1 cellular context compared by ENCODE assay signal in the genomic region with DNA sequence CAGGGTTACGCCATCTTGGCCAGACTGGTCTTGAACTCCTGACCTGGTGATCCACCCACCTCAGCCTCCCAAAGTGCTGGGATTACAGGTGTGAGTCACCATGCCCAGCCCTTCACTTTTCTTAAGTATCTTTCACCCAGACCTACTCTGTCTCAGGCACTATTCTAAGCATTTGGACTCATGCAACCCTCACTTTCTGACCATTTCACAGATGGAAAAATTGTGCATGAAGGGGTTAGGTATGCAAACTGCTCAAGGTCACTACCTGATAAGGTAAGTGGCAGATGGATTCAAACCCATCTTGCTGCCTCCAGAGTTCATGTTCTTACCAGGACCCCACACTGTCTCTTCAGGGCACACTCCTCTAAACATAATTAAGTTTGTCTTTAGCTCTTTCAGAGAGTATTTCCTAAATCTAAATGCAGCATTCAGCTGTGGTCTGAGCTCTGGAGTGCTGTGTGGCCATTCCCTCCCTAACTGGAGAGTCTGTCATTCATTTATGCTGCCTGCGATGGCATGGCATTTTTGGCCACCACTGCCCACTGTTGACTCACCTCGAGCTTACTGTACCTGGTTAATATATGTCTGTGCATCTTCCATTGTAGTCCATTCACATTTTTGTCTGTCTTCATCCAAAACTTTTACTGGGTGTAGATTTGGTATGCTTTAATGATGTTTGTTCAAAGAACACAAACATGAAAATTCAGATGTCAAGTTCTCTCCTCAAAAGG.
A peak's percentile ranks its signal among the peaks of the same experiment; 100 is the strongest.
TF ChIP-seq lines count a peak whose summit lies in the region.

No MANE protein-coding gene starts in this region.

TF ChIP-seq in K562, 482 proteins besides CTCF, POLR2A, EP300 and RAD21 (continued from another document):
- TF ChIP-seq NR2C2 (CRISPR knock-in tag; IDR thresholded peaks at IDR 0.05) (no peak), NR2C2 (tag; IDR thresholded peaks at IDR 0.05) (no peak), JUND (IDR thresholded peaks at IDR 0.05; ENCODE audit: borderline replicate concordance, low read depth, low read length) (no peak), JUND (tag; IDR thresholded peaks at IDR 0.05; ENCODE audit: borderline replicate concordance, low read depth, low read length) (no peak), CEBPB (tag; IDR thresholded peaks at IDR 0.05) (peak; percentile 71), ZNF232 (CRISPR knock-in tag; IDR thresholded peaks at IDR 0.05) (no peak)
- TF ChIP-seq, protein P1, sequence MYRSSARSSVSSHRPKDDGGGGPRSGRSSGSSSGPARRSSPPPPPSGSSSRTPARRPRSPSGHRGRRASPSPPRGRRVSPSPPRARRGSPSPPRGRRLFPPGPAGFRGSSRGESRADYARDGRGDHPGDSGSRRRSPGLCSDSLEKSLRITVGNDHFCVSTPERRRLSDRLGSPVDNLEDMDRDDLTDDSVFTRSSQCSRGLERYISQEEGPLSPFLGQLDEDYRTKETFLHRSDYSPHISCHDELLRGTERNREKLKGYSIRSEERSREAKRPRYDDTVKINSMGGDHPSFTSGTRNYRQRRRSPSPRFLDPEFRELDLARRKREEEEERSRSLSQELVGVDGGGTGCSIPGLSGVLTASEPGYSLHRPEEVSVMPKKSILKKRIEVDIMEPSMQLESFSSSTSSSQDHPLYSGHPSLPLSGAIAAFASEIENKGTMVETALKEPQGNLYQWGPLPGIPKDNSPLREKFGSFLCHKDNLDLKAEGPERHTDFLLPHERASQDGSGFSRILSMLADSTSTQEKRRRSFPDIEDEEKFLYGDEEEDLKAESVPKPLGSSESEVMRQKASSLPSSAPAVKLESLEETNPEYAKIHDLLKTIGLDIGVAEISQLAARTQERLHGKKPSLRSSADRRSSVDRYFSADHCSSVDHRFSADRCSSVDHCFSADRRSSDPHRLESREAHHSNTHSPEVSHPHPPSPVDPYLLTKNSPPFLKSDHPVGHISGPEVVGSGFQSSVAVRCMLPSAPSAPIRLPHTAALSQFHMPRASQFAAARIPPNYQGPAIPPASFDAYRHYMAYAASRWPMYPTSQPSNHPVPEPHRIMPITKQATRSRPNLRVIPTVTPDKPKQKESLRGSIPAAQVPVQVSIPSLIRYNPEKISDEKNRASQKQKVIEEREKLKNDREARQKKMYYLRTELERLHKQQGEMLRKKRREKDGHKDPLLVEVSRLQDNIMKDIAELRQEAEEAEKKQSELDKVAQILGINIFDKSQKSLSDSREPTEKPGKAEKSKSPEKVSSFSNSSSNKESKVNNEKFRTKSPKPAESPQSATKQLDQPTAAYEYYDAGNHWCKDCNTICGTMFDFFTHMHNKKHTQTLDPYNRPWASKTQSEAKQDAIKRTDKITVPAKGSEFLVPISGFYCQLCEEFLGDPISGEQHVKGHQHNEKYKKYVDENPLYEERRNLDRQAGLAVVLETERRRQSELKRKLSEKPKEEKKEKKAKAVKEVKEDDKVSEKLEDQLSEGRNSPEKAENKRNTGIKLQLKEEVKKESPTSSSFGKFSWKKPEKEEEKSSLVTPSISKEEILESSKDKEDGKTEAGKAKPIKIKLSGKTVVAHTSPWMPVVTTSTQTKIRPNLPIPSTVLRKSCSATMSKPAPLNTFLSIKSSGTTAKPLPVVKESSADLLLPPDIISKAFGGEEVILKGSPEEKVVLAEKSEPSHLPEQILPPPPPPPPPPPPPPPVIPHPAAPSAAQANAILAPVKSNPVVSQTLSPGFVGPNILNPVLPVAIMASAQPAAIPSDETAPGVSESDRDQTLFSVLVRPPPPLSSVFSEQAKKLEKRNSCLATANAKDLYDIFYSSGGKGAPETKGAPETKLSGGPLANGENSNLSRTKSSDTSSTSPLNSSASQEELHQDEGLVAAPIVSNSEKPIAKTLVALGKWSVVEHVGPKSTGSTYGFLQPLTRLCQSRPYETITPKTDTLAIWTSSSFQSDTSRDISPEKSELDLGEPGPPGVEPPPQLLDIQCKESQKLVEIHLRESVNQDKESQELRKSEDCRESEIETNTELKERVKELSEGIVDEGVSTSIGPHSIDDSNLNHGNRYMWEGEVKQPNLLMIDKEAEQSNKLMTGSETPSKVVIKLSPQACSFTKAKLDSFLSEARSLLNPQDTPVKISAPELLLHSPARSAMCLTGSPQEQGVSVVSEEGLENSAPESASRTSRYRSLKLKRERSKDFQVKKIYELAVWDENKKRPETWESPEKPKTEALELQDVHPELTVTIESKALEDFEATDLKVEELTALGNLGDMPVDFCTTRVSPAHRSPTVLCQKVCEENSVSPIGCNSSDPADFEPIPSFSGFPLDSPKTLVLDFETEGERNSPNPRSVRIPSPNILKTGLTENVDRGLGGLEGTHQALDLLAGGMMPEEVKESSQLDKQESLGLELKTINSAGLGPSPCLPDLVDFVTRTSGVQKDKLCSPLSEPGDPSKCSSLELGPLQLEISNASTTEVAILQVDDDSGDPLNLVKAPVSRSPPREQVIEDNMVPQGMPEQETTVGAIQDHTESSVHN (IDR thresholded peaks at IDR 0.05; ENCODE audit: borderline replicate concordance in 1 of 2, low read depth in 1 of 2) = no peak
- TF ChIP-seq, protein P2, sequence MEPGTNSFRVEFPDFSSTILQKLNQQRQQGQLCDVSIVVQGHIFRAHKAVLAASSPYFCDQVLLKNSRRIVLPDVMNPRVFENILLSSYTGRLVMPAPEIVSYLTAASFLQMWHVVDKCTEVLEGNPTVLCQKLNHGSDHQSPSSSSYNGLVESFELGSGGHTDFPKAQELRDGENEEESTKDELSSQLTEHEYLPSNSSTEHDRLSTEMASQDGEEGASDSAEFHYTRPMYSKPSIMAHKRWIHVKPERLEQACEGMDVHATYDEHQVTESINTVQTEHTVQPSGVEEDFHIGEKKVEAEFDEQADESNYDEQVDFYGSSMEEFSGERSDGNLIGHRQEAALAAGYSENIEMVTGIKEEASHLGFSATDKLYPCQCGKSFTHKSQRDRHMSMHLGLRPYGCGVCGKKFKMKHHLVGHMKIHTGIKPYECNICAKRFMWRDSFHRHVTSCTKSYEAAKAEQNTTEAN (CRISPR knock-in tag; IDR thresholded peaks at IDR 0.05) = 0 out of 2 replicates have a peak, but pooled peaks have one; percentile 64
